In genomic region chr2:149587220-149587949, GRCh38 we compare ENCODE assay signal across 8 cellular contexts. TPM values are rescaled to one million over a fixed set of nuclear protein-coding genes. Genes with fewer than 3 reads are reported as not detected.
DNase-seq lines count a peak whose midpoint lies in the region; ATAC-seq, FAIRE-seq and TF ChIP-seq lines count a peak whose summit lies in the region.

Gene MMADHC, minus strand, starts transcription at chr2:149587775. Its CDS starts 678 bp downstream, at chr2:149587097.

- H3K4me1 ChIP-seq in body of pancreas (peaks cover 24% of the 10 kb centered on the region), gastrocnemius medialis (peaks cover 25 to 47% of the 10 kb centered on the region in 2 donors)

- H3K27ac ChIP-seq in 22Rv1 (peak within 1 kb of the TSS; percentile 83), body of pancreas (peak within 1 kb of the TSS; percentile 95 to 98 (median 96)), gastrocnemius medialis (peak within 1 kb of the TSS; percentile 92 to 98 (median 97))

- WGBS in body of pancreas, 2 donors = 0 to 1% methylated on average over 41 to 45 of the region's 45 CpGs

- peak; percentile 84 for DNase-seq in NCI-H2107 treated with DMSO at 0.1 percent for 48 hours (lab: John Stamatoyannopoulos, UW; ENCODE audit: unreplicated experiment)
- peak; percentile 96 to 98 (median 97) for DNase-seq in body of pancreas
- peak; percentile 85 for DNase-seq in iPS DF 4.7 (ENCODE audit: extremely low read depth, low spot score)
- DNase-seq in gastrocnemius medialis = peak; percentile 93 to 96

- H3K4me3 ChIP-seq in body of pancreas (peak within 1 kb of the TSS; percentile 35 to 42), gastrocnemius medialis (peak within 1 kb of the TSS; percentile 75 to 93 (median 92))

- TF ChIP-seq CTCF in 22Rv1 (IDR thresholded peaks at IDR 0.05) = no peak
- peak in 1 of 7 experiments; percentile 18 for TF ChIP-seq CTCF in body of pancreas (IDR thresholded peaks at IDR 0.05)
- TF ChIP-seq CTCF in gastrocnemius medialis (IDR thresholded peaks at IDR 0.05 in 4 of 5, conservative IDR thresholded peaks at IDR 0.05 in 1 of 5) = no peak

- H3K36me3 ChIP-seq in body of pancreas (replicated peaks in 1 of 2; ENCODE audit: insufficient read depth in 1 of 2, low read depth in 2 of 2) (peaks cover 0 to 3% of the 10 kb centered on the region in 2 donors), gastrocnemius medialis (peaks cover 0 to 13% of the 10 kb centered on the region in 2 donors)

- intact Hi-C loops in body of pancreas (cut with DNase I) = no loop called here
- intact Hi-C loops in gastrocnemius medialis (cut with DNase I; ENCODE audit: low total_unique reads) = loop anchor here (5.0 to 10.0 kb wide), 4 partner anchors 900 to 1745 kb away; partner anchors contain the start of genes EPC2, MBD5, ORC4 and RND3

- H3K27me3 ChIP-seq in body of pancreas = no peaks in the 10 kb centered on the region
- H3K27me3 ChIP-seq in gastrocnemius medialis = no peaks in the 10 kb centered on the region

- peak; percentile 83 to 95 (median 94) for TF ChIP-seq POLR2A in body of pancreas (IDR thresholded peaks at IDR 0.05)
- TF ChIP-seq POLR2A in gastrocnemius medialis (IDR thresholded peaks at IDR 0.05) = peak; percentile 80 to 87

- H3K9me3 ChIP-seq in body of pancreas (no peaks in the 10 kb centered on the region), gastrocnemius medialis (no peaks in the 10 kb centered on the region)

- ATAC-seq in GM18520 (IDR thresholded peaks at IDR 0.05; ENCODE audit: unreplicated experiment) (peak; percentile 98), HG03064 (IDR thresholded peaks at IDR 0.05; ENCODE audit: low read depth, unreplicated experiment) (peak; percentile 100), body of pancreas (peak; percentile 99), gastrocnemius medialis (peak; percentile 96 to 98)

- in situ Hi-C loops in gastrocnemius medialis (cut with MboI; ENCODE audit: low sequenced_read_pairs in 4 of 4) = loop anchor here in 3 of 4 donors (25.0 kb wide), 2 partner anchors 1825 to 1850 kb away; partner anchors contain the start of gene RIF1 (in 2 of the 3)

- FAIRE-seq in TTC549 (lab: Jason Lieb, UNC) = peak; percentile 73

RNA-seq across cellular contexts. Expression of gene MMADHC, which starts in this region (rescaled TPM):
- 10 to 100 TPM; 33.6 to 52.9 TPM for total RNA-seq in body of pancreas
- total RNA-seq in gastrocnemius medialis = 100 to 1,000 TPM; 140 to 205 (median 169) TPM

Comparison
In these comparisons a context has a peak if more than half of its experiments do, and no peak if none do; other contexts are left out.
1. Peak in every context shown above with its lines: DNase-seq, ATAC-seq, H3K4me3 ChIP-seq and H3K27ac ChIP-seq.